10 cellular contexts compared by ENCODE assay signal in the genomic region with DNA sequence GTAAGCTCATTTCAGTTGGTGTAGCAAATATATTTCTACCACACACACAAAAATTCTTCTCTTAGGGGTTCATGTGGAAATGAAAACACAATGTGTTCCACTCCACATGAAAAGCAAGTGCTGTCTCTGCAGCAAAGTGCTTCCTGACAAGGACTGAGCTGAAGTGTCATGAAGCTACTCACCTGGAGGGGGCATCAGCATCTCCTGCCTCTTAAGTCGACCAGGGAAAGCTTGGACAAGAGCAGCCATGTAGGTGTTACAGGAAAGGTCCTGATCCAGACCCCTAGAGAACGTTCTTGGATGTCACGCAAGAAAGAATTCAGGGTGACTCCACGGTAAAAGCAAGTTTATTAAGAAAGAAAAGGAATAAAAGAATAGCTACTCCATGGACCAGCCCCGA.
DNase-seq lines count a peak whose midpoint lies in the region; ATAC-seq and TF ChIP-seq lines count a peak whose summit lies in the region.
"Had no signal": no experiment of that assay in that cellular context is flagged by ENCODE, and none has a peak within 500 bp of the region (broad histone marks: within the 10 kb centered on the region; RNA-seq: fewer than 3 reads in every experiment).

No MANE protein-coding gene starts in this region.

- DNase-seq in A172 (ENCODE audit: low spot score) = peak; percentile 10
- peak; percentile 2 for DNase-seq in M059J (ENCODE audit: low read depth)
- DNase-seq in cerebellar cortex (ENCODE audit: low spot score) = peak; percentile 36
- DNase-seq in T-helper 9 cell = no peak
- no peak for DNase-seq in body of pancreas
- no peak for DNase-seq in germinal center (ENCODE audit: low spot score)
- DNase-seq: gastrocnemius medialis, NCI-H1092 had no signal

- H3K4me2 ChIP-seq in DOHH2 (ENCODE audit: low read length) = no peak overlapping the region

- no peaks in the 10 kb centered on the region for H3K79me2 ChIP-seq in DOHH2 (ENCODE audit: control insufficient read depth, low read length)

- H3K27me3 ChIP-seq in DOHH2 (ENCODE audit: control insufficient read depth, low read length) = peaks cover 5% of the 10 kb centered on the region; the same call in 1 of the 2 replicates
- H3K27me3 ChIP-seq in body of pancreas = no peaks in the 10 kb centered on the region
- H3K27me3 ChIP-seq: gastrocnemius medialis had no signal

- H3K4me3 ChIP-seq in DOHH2 (ENCODE audit: low read length) = no peak overlapping the region
- no peak overlapping the region for H3K4me3 ChIP-seq in body of pancreas
- H3K4me3 ChIP-seq: gastrocnemius medialis had no signal

- no peaks in the 10 kb centered on the region for H3K9me2 ChIP-seq in DOHH2 (replicated peaks; ENCODE audit: control insufficient read depth, low read length)

- peak; percentile 47 for TF ChIP-seq CTCF in DOHH2 (IDR thresholded peaks at IDR 0.05; ENCODE audit: low read depth, low read length, poor library complexity, severe bottlenecking)
- no peak for TF ChIP-seq CTCF in body of pancreas (IDR thresholded peaks at IDR 0.05)

- no peaks in the 10 kb centered on the region for H3K36me3 ChIP-seq in DOHH2 (ENCODE audit: control insufficient read depth, low read length)
- no peaks in the 10 kb centered on the region for H3K36me3 ChIP-seq in body of pancreas (replicated peaks in 1 of 2; ENCODE audit: insufficient read depth in 1 of 2, low read depth in 2 of 2)
- H3K36me3 ChIP-seq: gastrocnemius medialis had no signal

- intact Hi-C loops in body of pancreas (cut with DNase I) = no loop called here

- no peaks in the 10 kb centered on the region for H4K20me1 ChIP-seq in DOHH2 (ENCODE audit: control insufficient read depth, insufficient read depth, low read depth, low read length)

- no peak for TF ChIP-seq POLR2A in body of pancreas (IDR thresholded peaks at IDR 0.05)

- no peaks in the 10 kb centered on the region for H3K9me3 ChIP-seq in DOHH2 (ENCODE audit: control insufficient read depth, insufficient read depth, low read length)
- no peaks in the 10 kb centered on the region for H3K9me3 ChIP-seq in body of pancreas
- H3K9me3 ChIP-seq: gastrocnemius medialis had no signal

- no peak for ATAC-seq in body of pancreas
- no peak for ATAC-seq in HG03457 (IDR thresholded peaks at IDR 0.05; ENCODE audit: unreplicated experiment)
- ATAC-seq: gastrocnemius medialis had no signal

- 68 to 76% methylated on average over 5 of the region's 5 CpGs for WGBS in body of pancreas, 2 donors

- H3K4me1 ChIP-seq in DOHH2 (ENCODE audit: control insufficient read depth, low read length) = no peaks in the 10 kb centered on the region
- H3K4me1 ChIP-seq in body of pancreas = peaks cover 6% of the 10 kb centered on the region
- H3K4me1 ChIP-seq: gastrocnemius medialis had no signal

- H3K27ac ChIP-seq in DOHH2 (ENCODE audit: low read depth, low read length) = no peak overlapping the region
- no peak overlapping the region for H3K27ac ChIP-seq in body of pancreas
- H3K27ac ChIP-seq: gastrocnemius medialis had no signal

- H3F3A ChIP-seq in DOHH2 (ENCODE audit: control insufficient read depth, insufficient read depth) = no peaks in the 10 kb centered on the region

Comparison
In these comparisons a context has a peak if more than half of its experiments do, and no peak if none do; other contexts are left out.
1. DNase-seq: peak in A172 (single experiment), M059J (single experiment) and cerebellar cortex (single experiment); none in T-helper 9 cell (single experiment), body of pancreas (0 of 4) and germinal center (single experiment).